In genomic region chr11:65576232-65576866, GRCh38 we compare ENCODE assay signal across 8 cellular contexts. TPM values are rescaled to one million over a fixed set of nuclear protein-coding genes. Genes with fewer than 3 reads are reported as not detected.
DNase-seq lines count a peak whose midpoint lies in the region; ATAC-seq and TF ChIP-seq lines count a peak whose summit lies in the region.

No MANE protein-coding gene starts in this region.

- peak overlapping the region in 2 of 5 experiments; percentile 69 to 89 for H3K27ac Mint-ChIP-seq in brain

- H3K36me3 ChIP-seq in mesodermal cell (ENCODE audit: control insufficient read depth, insufficient read depth, low read length) (peaks cover 17% of the 10 kb centered on the region), aorta (ENCODE audit: control insufficient read depth in 1 of 2, insufficient read depth in 2 of 2, low read length in 1 of 2) (peaks cover 0 to 4% of the 10 kb centered on the region in 2 donors)

- no peak for TF ChIP-seq CTCF in brain (conservative IDR thresholded peaks at IDR 0.05)

- ATAC-seq in Right ventricle myocardium inferior (no peak), Right ventricle myocardium superior (ENCODE audit: poor library complexity) (no peak), aorta (ENCODE audit: low FRiP score) (no peak)

- peaks cover 0 to 2% (median 0%) of the 10 kb centered on the region in 5 experiments for H3K9me3 Mint-ChIP-seq in brain

- H3K4me3 Mint-ChIP-seq in brain, result peak overlapping the region; percentile 12 to 81 (median 37)

- 32 to 57% methylated on average over 9 to 24 of the region's 26 CpGs for WGBS in mesodermal cell (ENCODE audit: insufficient coverage in 2 of 2), 2 experiments
- 0 to 1% methylated on average over 25 to 26 of the region's 26 CpGs for WGBS in aorta, 2 donors

- peaks cover 15% of the 10 kb centered on the region for H3K36me3 Mint-ChIP-seq in brain

- H3K27me3 Mint-ChIP-seq in brain, result peaks cover 14% of the 10 kb centered on the region

- no peaks in the 10 kb centered on the region for H3K27me3 ChIP-seq in aorta (ENCODE audit: control insufficient read depth in 1 of 2, insufficient read depth in 2 of 2, low read length in 1 of 2)

- intact Hi-C loops in Right ventricle myocardium inferior (cut with DNase I), result no loop called here
- intact Hi-C loops in Right ventricle myocardium superior (cut with DNase I), result no loop called here
- intact Hi-C loops in aorta (cut with DNase I), result loop anchor here in 1 of 2 donors (2.0 to 5.0 kb wide), 3 partner anchors 16 to 154 kb away; partner anchors contain the start of genes MAP3K11, NEAT1 and PCNX3

- peaks cover 46% of the 10 kb centered on the region for H3K4me1 ChIP-seq in mesodermal cell (ENCODE audit: control insufficient read depth, insufficient read depth, low read length, poor library complexity, severe bottlenecking)
- H3K4me1 ChIP-seq in aorta (ENCODE audit: control insufficient read depth in 1 of 2, insufficient read depth in 2 of 2, low read length in 2 of 2), result no peaks in the 10 kb centered on the region

- peaks cover 54% of the 10 kb centered on the region for H3K4me1 Mint-ChIP-seq in brain

- H3K27ac ChIP-seq in mesodermal cell (ENCODE audit: low read depth, low read length, severe bottlenecking) (no peak overlapping the region), aorta (ENCODE audit: low read depth in 1 of 2, low read length in 2 of 2) (peak overlapping the region; percentile 25 to 59)

- DNase-seq in Right ventricle myocardium inferior (ENCODE audit: missing footprints) (peak; percentile 77), Right ventricle myocardium superior (no peak), aorta (no peak), DMS 273 (lab: John Stamatoyannopoulos, UW; ENCODE audit: unreplicated experiment) (no peak), GDM1 (lab: John Stamatoyannopoulos, UW) (no peak), cerebellar cortex (ENCODE audit: low spot score) (no peak)

- H3K9me3 ChIP-seq in mesodermal cell (ENCODE audit: control insufficient read depth, low read length), result no peaks in the 10 kb centered on the region
- H3K9me3 ChIP-seq in aorta (ENCODE audit: control insufficient read depth, low read length), result no peaks in the 10 kb centered on the region

- peak overlapping the region; percentile 37 for H3K4me3 ChIP-seq in mesodermal cell (ENCODE audit: extremely low read depth, insufficient read depth, low read length, poor library complexity, severe bottlenecking)
- H3K4me3 ChIP-seq in aorta (ENCODE audit: low read length in 2 of 2), result peak overlapping the region; percentile 82 to 84

RNA-seq across cellular contexts. Expression of gene EHBP1L1, which starts 0.5 kb away (rescaled TPM):
- 61.0 TPM for total RNA-seq in Right ventricle myocardium inferior
- total RNA-seq in Right ventricle myocardium superior, result 44.9 TPM
- polyA plus RNA-seq in brain (ENCODE audit: insufficient read depth, low read depth, low replicate concordance), result 8.2 TPM
- 18.8 TPM for polyA plus RNA-seq in mesodermal cell (2013, experiment 1 of 2)
- 18.2 TPM for polyA plus RNA-seq in mesodermal cell (2013, experiment 2 of 2)
- 100 to 1,000 TPM; 235 to 266 TPM for total RNA-seq in aorta
- polyA plus RNA-seq in aorta, result 100 to 1,000 TPM in 1 of 2 donors, 10 to 100 TPM in 1; 53.2 to 316 TPM

RNA-seq across cellular contexts. Expression of gene FAM89B, which starts 4.0 kb away (rescaled TPM):
- total RNA-seq in Right ventricle myocardium inferior (45.1 TPM), Right ventricle myocardium superior (36.1 TPM), aorta (10 to 100 TPM; 49.5 to 64.3 TPM)
- polyA plus RNA-seq in brain (ENCODE audit: insufficient read depth, low read depth, low replicate concordance) (116 TPM), aorta (10 to 100 TPM; 67.5 to 83.4 TPM)
- polyA plus RNA-seq in mesodermal cell (2013, experiment 1 of 2), result 52.9 TPM
- polyA plus RNA-seq in mesodermal cell (2013, experiment 2 of 2), result 41.6 TPM

RNA-seq across cellular contexts. Expression of gene ZNRD2, which starts 6.1 kb away (rescaled TPM):
- 23.3 TPM for total RNA-seq in Right ventricle myocardium inferior
- total RNA-seq in Right ventricle myocardium superior, result 23.2 TPM
- 108 TPM for polyA plus RNA-seq in brain (ENCODE audit: insufficient read depth, low read depth, low replicate concordance)
- polyA plus RNA-seq in mesodermal cell (2013, experiment 1 of 2), result 59.5 TPM
- polyA plus RNA-seq in mesodermal cell (2013, experiment 2 of 2), result 49.2 TPM
- 10 to 100 TPM; 21.7 to 29.3 TPM for total RNA-seq in aorta
- polyA plus RNA-seq in aorta, result 10 to 100 TPM; 37.1 to 42.5 TPM

RNA-seq across cellular contexts. Expression of gene LTBP3, which starts 18.2 kb away (rescaled TPM):
- total RNA-seq in Right ventricle myocardium inferior (72.3 TPM), Right ventricle myocardium superior (73.4 TPM), aorta (100 to 1,000 TPM; 280 to 473 TPM)
- polyA plus RNA-seq in brain (ENCODE audit: insufficient read depth, low read depth, low replicate concordance) (48.9 TPM), aorta (100 to 1,000 TPM in 1 of 2 donors, 10 to 100 TPM in 1; 40.1 to 467 TPM)
- polyA plus RNA-seq in mesodermal cell (2013, experiment 1 of 2), result 24.9 TPM
- polyA plus RNA-seq in mesodermal cell (2013, experiment 2 of 2), result 23.5 TPM

RNA-seq across cellular contexts. Expression of gene KCNK7, which starts 19.3 kb away (rescaled TPM):
- total RNA-seq in Right ventricle myocardium inferior (0.43 TPM), Right ventricle myocardium superior (0.81 TPM), aorta (1 to 10 TPM in 1 of 2 donors, under 1 TPM in 1; 0.93 to 1.3 TPM)
- polyA plus RNA-seq in brain (ENCODE audit: insufficient read depth, low read depth, low replicate concordance) (0.68 TPM), aorta (1 to 10 TPM in 1 of 2 donors, not detected in 1; 7.3 TPM)
- polyA plus RNA-seq in mesodermal cell (2013, experiment 1 of 2), result not detected
- not detected for polyA plus RNA-seq in mesodermal cell (2013, experiment 2 of 2)
